Comparison of ENCODE assay signal across 30 cellular contexts in genomic region chr2:40173276-40173675, GRCh38.
DNase-seq lines count a peak whose midpoint lies in the region; ATAC-seq and TF ChIP-seq lines count a peak whose summit lies in the region.
"Had no signal": no experiment of that assay in that cellular context is flagged by ENCODE, and none has a peak within 500 bp of the region (broad histone marks: within the 10 kb centered on the region; RNA-seq: fewer than 3 reads in every experiment).

No MANE protein-coding gene starts in this region.

- H3K27ac Mint-ChIP-seq in activated naive CD4-positive, alpha-beta T cell treated with anti-CD3 and anti-CD28 coated beads, Interleukin-2, amount 10 ng/mL, durations not matched to agents 7 days and 5 days: no peak overlapping the region
- H3K27ac Mint-ChIP-seq in activated CD8-positive, alpha-beta memory T cell treated with anti-CD3 and anti-CD28 coated beads, Interleukin-2, amount 10 ng/mL, durations not matched to agents 7 days and 5 days: no peak overlapping the region
- no peak overlapping the region for H3K27ac Mint-ChIP-seq in immature natural killer cell
- H3K27ac Mint-ChIP-seq: activated naive CD4-positive, alpha-beta T cell treated with anti-CD3 and anti-CD28 coated beads, Interleukin-2, amount 50 U/mL, for 72 hours; activated T-helper 1 cell treated with anti-CD3 and anti-CD28 coated beads, Interleukin-12 subunit alpha, Interleukin-12 subunit beta, Interleukin-2, Interleukin-4 antibody, amounts not matched to agents 30 ng/mL and 10 ng/mL and 1 ng/mL, durations not matched to agents 14 hours and 24 hours and 36 hours; CD4-positive, CD25-positive, alpha-beta regulatory T cell; naive thymus-derived CD4-positive, alpha-beta T cell; T-helper 1 cell treated with Interleukin-12 subunit alpha and Interleukin-12 subunit beta and Interleukin-4 antibody, amounts not matched to agents 30 μg/mL and 1 μg/mL, for 36 hours had no signal

- no peak overlapping the region for H3K4me3 Mint-ChIP-seq in activated naive CD4-positive, alpha-beta T cell treated with anti-CD3 and anti-CD28 coated beads, Interleukin-2, amount 10 ng/mL, durations not matched to agents 7 days and 5 days
- no peak overlapping the region for H3K4me3 Mint-ChIP-seq in activated CD8-positive, alpha-beta memory T cell treated with anti-CD3 and anti-CD28 coated beads, Interleukin-2, amount 10 ng/mL, durations not matched to agents 7 days and 5 days
- no peak overlapping the region for H3K4me3 Mint-ChIP-seq in immature natural killer cell
- H3K4me3 Mint-ChIP-seq: activated T-helper 1 cell treated with anti-CD3 and anti-CD28 coated beads, Interleukin-12 subunit alpha, Interleukin-12 subunit beta, Interleukin-2, Interleukin-4 antibody, amounts not matched to agents 30 ng/mL and 10 ng/mL and 1 ng/mL, durations not matched to agents 14 hours and 24 hours and 36 hours; CD4-positive, CD25-positive, alpha-beta regulatory T cell; central memory CD8-positive, alpha-beta T cell; naive thymus-derived CD4-positive, alpha-beta T cell; T-helper 1 cell treated with Interleukin-12 subunit alpha and Interleukin-12 subunit beta and Interleukin-4 antibody, amounts not matched to agents 30 μg/mL and 1 μg/mL, for 36 hours had no signal

- ATAC-seq in activated CD8-positive, alpha-beta memory T cell treated with anti-CD3 and anti-CD28 coated beads, Interleukin-2, amount 10 ng/mL, durations not matched to agents 7 days and 5 days: no peak
- ATAC-seq: activated CD4-positive, CD25-positive, alpha-beta regulatory T cell treated with anti-CD3 and anti-CD28 coated beads, Interleukin-2, amount 50 U/mL, for 24 hours; activated naive CD4-positive, alpha-beta T cell treated with anti-CD3 and anti-CD28 coated beads, Interleukin-2, amount 50 U/mL, for 72 hours; naive thymus-derived CD4-positive, alpha-beta T cell had no signal

- TF ChIP-seq CTCF in fibroblast of villous mesenchyme (IDR thresholded peaks at IDR 0.05; ENCODE audit: insufficient read depth, low read depth, low read length): no peak

- no peaks in the 10 kb centered on the region for H3K27me3 Mint-ChIP-seq in activated naive CD4-positive, alpha-beta T cell treated with anti-CD3 and anti-CD28 coated beads, Interleukin-2, amount 10 ng/mL, durations not matched to agents 7 days and 5 days
- no peaks in the 10 kb centered on the region for H3K27me3 Mint-ChIP-seq in activated CD8-positive, alpha-beta memory T cell treated with anti-CD3 and anti-CD28 coated beads, Interleukin-2, amount 10 ng/mL, durations not matched to agents 7 days and 5 days
- peaks cover 0 to 4% (median 2%) of the 10 kb centered on the region in 3 donors for H3K27me3 Mint-ChIP-seq in immature natural killer cell (ENCODE audit: low read depth in 3 of 3)
- H3K27me3 Mint-ChIP-seq: CD4-positive, CD25-positive, alpha-beta regulatory T cell; central memory CD8-positive, alpha-beta T cell; naive thymus-derived CD4-positive, alpha-beta T cell had no signal

- H3K36me3 Mint-ChIP-seq in activated naive CD4-positive, alpha-beta T cell treated with anti-CD3 and anti-CD28 coated beads, Interleukin-2, amount 10 ng/mL, durations not matched to agents 7 days and 5 days: no peaks in the 10 kb centered on the region
- H3K36me3 Mint-ChIP-seq in activated CD8-positive, alpha-beta memory T cell treated with anti-CD3 and anti-CD28 coated beads, Interleukin-2, amount 10 ng/mL, durations not matched to agents 7 days and 5 days: no peaks in the 10 kb centered on the region
- no peaks in the 10 kb centered on the region for H3K36me3 Mint-ChIP-seq in immature natural killer cell
- H3K36me3 Mint-ChIP-seq: activated naive CD4-positive, alpha-beta T cell treated with anti-CD3 and anti-CD28 coated beads, Interleukin-2, amount 50 U/mL, for 72 hours; CD4-positive, CD25-positive, alpha-beta regulatory T cell; naive thymus-derived CD4-positive, alpha-beta T cell had no signal

- DNase-seq in GM03348 (ENCODE audit: low spot score) (peak; percentile 10), RPMI7951 (ENCODE audit: low read depth) (peak; percentile 37), fibroblast of villous mesenchyme (ENCODE audit: low read depth) (peak; percentile 31), immature natural killer cell (no peak)
- no peak for DNase-seq in activated naive CD4-positive, alpha-beta T cell treated with anti-CD3 and anti-CD28 coated beads, Interleukin-2, amount 10 ng/mL, durations not matched to agents 7 days and 5 days
- DNase-seq in activated CD8-positive, alpha-beta memory T cell treated with anti-CD3 and anti-CD28 coated beads, Interleukin-2, amount 10 ng/mL, durations not matched to agents 7 days and 5 days: no peak
- DNase-seq in activated naive CD4-positive, alpha-beta T cell treated with anti-CD3 and anti-CD28 coated beads, Interleukin-2, amount 50 U/mL, for 16 hours: no peak
- DNase-seq: activated CD4-positive, alpha-beta T cell treated with anti-CD3 and anti-CD28 coated beads, Interleukin-2, amount 50 U/mL, for 48 hours; activated CD8-positive, alpha-beta memory T cell treated with anti-CD3 and anti-CD28 coated beads, Interleukin-2, amount 50 U/mL, for 4 hours; aorta; CD4-positive, CD25-positive, alpha-beta regulatory T cell; dermis blood vessel endothelial cell; esophagus squamous epithelium; H7; KBM-7; midbrain; MM.1S; naive thymus-derived CD4-positive, alpha-beta T cell; NCI-H1417; NCI-H446; NCI-H82; retina; SK-N-SH; spleen; transverse colon had no signal

- H3K4me3 ChIP-seq in fibroblast of villous mesenchyme (ENCODE audit: low read depth, low read length): no peak overlapping the region
- H3K4me3 ChIP-seq: esophagus squamous epithelium, spleen, transverse colon had no signal

- H3K4me1 Mint-ChIP-seq in activated naive CD4-positive, alpha-beta T cell treated with anti-CD3 and anti-CD28 coated beads, Interleukin-2, amount 10 ng/mL, durations not matched to agents 7 days and 5 days: no peaks in the 10 kb centered on the region
- no peaks in the 10 kb centered on the region for H3K4me1 Mint-ChIP-seq in activated CD8-positive, alpha-beta memory T cell treated with anti-CD3 and anti-CD28 coated beads, Interleukin-2, amount 10 ng/mL, durations not matched to agents 7 days and 5 days
- no peaks in the 10 kb centered on the region for H3K4me1 Mint-ChIP-seq in immature natural killer cell
- H3K4me1 Mint-ChIP-seq: CD4-positive, CD25-positive, alpha-beta regulatory T cell; central memory CD8-positive, alpha-beta T cell had no signal

- CTCF ChIA-PET in activated naive CD4-positive, alpha-beta T cell treated with anti-CD3 and anti-CD28 coated beads, Interleukin-2, amount 10 ng/mL, durations not matched to agents 7 days and 5 days (lab: Charles Lee): no interaction called here
- CTCF ChIA-PET in activated CD8-positive, alpha-beta memory T cell treated with anti-CD3 and anti-CD28 coated beads, Interleukin-2, amount 10 ng/mL, durations not matched to agents 7 days and 5 days (lab: Charles Lee): no interaction called here

- H3K9me3 Mint-ChIP-seq in activated naive CD4-positive, alpha-beta T cell treated with anti-CD3 and anti-CD28 coated beads, Interleukin-2, amount 10 ng/mL, durations not matched to agents 7 days and 5 days: no peaks in the 10 kb centered on the region
- no peaks in the 10 kb centered on the region for H3K9me3 Mint-ChIP-seq in activated CD8-positive, alpha-beta memory T cell treated with anti-CD3 and anti-CD28 coated beads, Interleukin-2, amount 10 ng/mL, durations not matched to agents 7 days and 5 days (ENCODE audit: low read depth)
- H3K9me3 Mint-ChIP-seq in immature natural killer cell: peaks cover 0 to 5% (median 2%) of the 10 kb centered on the region in 6 donors
- H3K9me3 Mint-ChIP-seq: activated T-helper 1 cell treated with anti-CD3 and anti-CD28 coated beads, Interleukin-12 subunit alpha, Interleukin-12 subunit beta, Interleukin-2, Interleukin-4 antibody, amounts not matched to agents 30 ng/mL and 10 ng/mL and 1 ng/mL, durations not matched to agents 14 hours and 24 hours and 36 hours; T-helper 1 cell treated with Interleukin-12 subunit alpha and Interleukin-12 subunit beta and Interleukin-4 antibody, amounts not matched to agents 30 μg/mL and 1 μg/mL, for 36 hours had no signal

Comparison
In these comparisons a context has a peak if more than half of its experiments do, and no peak if none do; other contexts are left out.
1. DNase-seq: peak in GM03348 (single experiment), RPMI7951 (single experiment) and fibroblast of villous mesenchyme (single experiment); none in activated naive CD4-positive, alpha-beta T cell treated with anti-CD3 and anti-CD28 coated beads, Interleukin-2, amount 10 ng/mL, durations not matched to agents 7 days and 5 days (single experiment), activated CD8-positive, alpha-beta memory T cell treated with anti-CD3 and anti-CD28 coated beads, Interleukin-2, amount 10 ng/mL, durations not matched to agents 7 days and 5 days (single experiment), activated naive CD4-positive, alpha-beta T cell treated with anti-CD3 and anti-CD28 coated beads, Interleukin-2, amount 50 U/mL, for 16 hours (single experiment) and immature natural killer cell (0 of 3).